ENCODE assay signal across 14 cellular contexts in genomic region chr12:32512910-32513309, GRCh38.
DNase-seq lines count a peak whose midpoint lies in the region; ATAC-seq, FAIRE-seq and TF ChIP-seq lines count a peak whose summit lies in the region.
"Had no signal": no experiment of that assay in that cellular context is flagged by ENCODE, and none has a peak within 500 bp of the region (broad histone marks: within the 10 kb centered on the region; RNA-seq: fewer than 3 reads in every experiment).

No MANE protein-coding gene starts in this region.

- H4K20me1 ChIP-seq in HepG2 (ENCODE audit: insufficient read depth, low read length) (no peaks in the 10 kb centered on the region), hepatocyte (ENCODE audit: insufficient read depth, poor library complexity, severe bottlenecking) (peaks cover 10% of the 10 kb centered on the region)

- H3K27me3 ChIP-seq in liver (ENCODE audit: control insufficient read depth in 4 of 4, insufficient read depth in 4 of 4, low read length in 3 of 4) (no peaks in the 10 kb centered on the region), HepG2 (ENCODE audit: control insufficient read depth in 1 of 2, insufficient read depth in 2 of 2, low read length in 2 of 2) (no peaks in the 10 kb centered on the region), hepatocyte (no peaks in the 10 kb centered on the region), neutrophil (no peaks in the 10 kb centered on the region)
- H3K27me3 ChIP-seq: BLaER1 treated with 17β-estradiol and CSF1 and Interleukin-3, amounts not matched to agents 10 nM and 100 nM had no signal

- no peak overlapping the region for H3K4me2 ChIP-seq in HepG2 (ENCODE audit: low read depth, low read length)
- no peak overlapping the region for H3K4me2 ChIP-seq in hepatocyte
- H3K4me2 ChIP-seq: BLaER1 treated with 17β-estradiol and CSF1 and Interleukin-3, amounts not matched to agents 10 nM and 100 nM had no signal

- no peak for TF ChIP-seq EP300 in HepG2 (IDR thresholded peaks at IDR 0.05; ENCODE audit: low read depth in 2 of 2, low read length in 2 of 2)
- TF ChIP-seq EP300 in HepG2 (CRISPR knock-in tag; IDR thresholded peaks at IDR 0.05; ENCODE audit: borderline replicate concordance): no peak

- H3K79me2 ChIP-seq in HepG2 (ENCODE audit: insufficient read depth, low read length): no peaks in the 10 kb centered on the region
- peaks cover 98% of the 10 kb centered on the region for H3K79me2 ChIP-seq in hepatocyte

- TF ChIP-seq RAD21 in liver (IDR thresholded peaks at IDR 0.05) (no peak), HepG2 (CRISPR knock-in tag; IDR thresholded peaks at IDR 0.05) (no peak)

- no peak for TF ChIP-seq POLR2A in HepG2 (IDR thresholded peaks at IDR 0.05; ENCODE audit: insufficient read depth in 1 of 2, low read depth in 2 of 2, low read length in 2 of 2)

- DNase-seq in HepG2 (ENCODE audit: low spot score) (no peak), hepatocyte (ENCODE audit: low spot score) (no peak), SIG-M5 (lab: John Stamatoyannopoulos, UW) (no peak)
- DNase-seq: 8988T; CD4-positive, CD25-positive, alpha-beta regulatory T cell; DMS 273 treated with DMSO at 0.1 percent for 48 hours; GM23248; H9 had no signal

- POLR2A ChIA-PET in HepG2 (lab: Yijun Ruan, JAX): no interaction called here

- CTCF ChIA-PET in HepG2 (lab: Yijun Ruan, JAX; ENCODE audit: low intra/inter-chr PET ratio, low total read pairs): no interaction called here

- no peak overlapping the region for H2AFZ ChIP-seq in HepG2 (ENCODE audit: low read length)
- H2AFZ ChIP-seq in hepatocyte: no peak overlapping the region
- H2AFZ ChIP-seq: GM23248 had no signal

- TF ChIP-seq CTCF in liver (IDR thresholded peaks at IDR 0.05; ENCODE audit: low read depth, low read length, missing input control) (no peak), HepG2 (CRISPR knock-in tag; IDR thresholded peaks at IDR 0.05) (no peak), hepatocyte (IDR thresholded peaks at IDR 0.05; ENCODE audit: poor library complexity) (no peak), neutrophil (IDR thresholded peaks at IDR 0.05) (no peak)

- 44% methylated on average over 2 of the region's 2 CpGs for WGBS in liver
- 96% methylated on average over 2 of the region's 2 CpGs for WGBS in HepG2 (ENCODE audit: low lambda C conversion rate)
- WGBS in hepatocyte (ENCODE audit: low lambda C conversion rate, missing lambda C conversion rate): 87% methylated on average over 2 of the region's 2 CpGs

- BruUV-seq in HepG2 (replicated peaks; lab: Mats Ljungman, UMichigan): no TSS peak

- intact Hi-C loops in HepG2 (cut with micrococcal nuclease; ENCODE audit: unreplicated experiment): no loop called here

- H3K4me1 ChIP-seq in liver (ENCODE audit: control insufficient read depth in 4 of 4, insufficient read depth in 4 of 4, low read length in 3 of 4) (peaks cover 7 to 40% (median 17%) of the 10 kb centered on the region in 4 donors), HepG2 (ENCODE audit: insufficient read depth, low read length) (peaks cover 7% of the 10 kb centered on the region), hepatocyte (ENCODE audit: insufficient read depth) (peaks cover 13% of the 10 kb centered on the region), neutrophil (ENCODE audit: control insufficient read depth in 1 of 2, insufficient read depth in 1 of 2, low read depth in 1 of 2, low read length in 1 of 2) (peaks cover 46 to 64% of the 10 kb centered on the region in 2 experiments)

- H3K9me2 ChIP-seq in hepatocyte (replicated peaks; ENCODE audit: insufficient read depth): no peaks in the 10 kb centered on the region

- ATAC-seq in HepG2 (no peak), HG03342 (IDR thresholded peaks at IDR 0.05; ENCODE audit: unreplicated experiment) (no peak), HG03025 (IDR thresholded peaks at IDR 0.05; ENCODE audit: low FRiP score, unreplicated experiment) (no peak)

- no peak for FAIRE-seq in HepG2 (lab: Jason Lieb, UNC)

- in situ Hi-C loops in HepG2 (cut with HindIII; ENCODE audit: extremely low pct_ligation_motif_present, low pct_unique_long_range_greater_than_20kb): no loop called here

- H3K9me3 ChIP-seq in liver (ENCODE audit: control insufficient read depth in 4 of 4, low read length in 3 of 4): no peaks in the 10 kb centered on the region
- no peaks in the 10 kb centered on the region for H3K9me3 ChIP-seq in HepG2 (ENCODE audit: low read length)
- H3K9me3 ChIP-seq in hepatocyte (ENCODE audit: low read depth): no peaks in the 10 kb centered on the region
- H3K9me3 ChIP-seq in neutrophil: no peaks in the 10 kb centered on the region
- H3K9me3 ChIP-seq: BLaER1 treated with 17β-estradiol and CSF1 and Interleukin-3, amounts not matched to agents 10 nM and 100 nM had no signal

- H3K27ac ChIP-seq in liver (ENCODE audit: low read depth in 1 of 2, low read length in 2 of 2) (peak overlapping the region; percentile 42 to 54), HepG2 (ENCODE audit: extremely low read length, insufficient read depth, low read length) (no peak overlapping the region), hepatocyte (peak overlapping the region; percentile 33), neutrophil (peak overlapping the region; percentile 11)
- H3K27ac ChIP-seq: BLaER1 treated with 17β-estradiol and CSF1 and Interleukin-3, amounts not matched to agents 10 nM and 100 nM; GM23248; HL-60 had no signal

- H3K36me3 ChIP-seq in liver (ENCODE audit: control insufficient read depth in 4 of 4, insufficient read depth in 3 of 4, low read depth in 1 of 4, low read length in 3 of 4): no peaks in the 10 kb centered on the region
- H3K36me3 ChIP-seq in HepG2 (replicated peaks in 1 of 2; ENCODE audit: control insufficient read depth in 1 of 2, insufficient read depth in 2 of 2, low read length in 2 of 2): no peaks in the 10 kb centered on the region
- H3K36me3 ChIP-seq in hepatocyte (replicated peaks; ENCODE audit: insufficient read depth, low read depth): no peaks in the 10 kb centered on the region
- no peaks in the 10 kb centered on the region for H3K36me3 ChIP-seq in neutrophil

- H3K4me3 ChIP-seq in liver (ENCODE audit: low read depth in 1 of 3, low read length in 3 of 3): no peak overlapping the region
- no peak overlapping the region for H3K4me3 ChIP-seq in HepG2 (replicated peaks in 1 of 3; ENCODE audit: insufficient read depth in 1 of 3, low read depth in 2 of 3, low read length in 3 of 3)
- H3K4me3 ChIP-seq in hepatocyte: no peak overlapping the region
- H3K4me3 ChIP-seq in neutrophil (ENCODE audit: low read depth in 1 of 2, low read length in 1 of 2): no peak overlapping the region
- H3K4me3 ChIP-seq: BLaER1 treated with 17β-estradiol and CSF1 and Interleukin-3, amounts not matched to agents 10 nM and 100 nM; GM23248 had no signal

- H3K9ac ChIP-seq in liver (ENCODE audit: low read depth in 1 of 2, low read length in 2 of 2) (no peak overlapping the region), HepG2 (ENCODE audit: insufficient read depth, low read depth, low read length) (no peak overlapping the region)
- H3K9ac ChIP-seq: BLaER1 treated with 17β-estradiol and CSF1 and Interleukin-3, amounts not matched to agents 10 nM and 100 nM; GM23248 had no signal

TF ChIP-seq in liver, 16 proteins besides CTCF, POLR2A, EP300 and RAD21 (continues in another document):
- no peak for TF ChIP-seq FOXA1 (IDR thresholded peaks at IDR 0.05)
- TF ChIP-seq TAF1 (conservative IDR thresholded peaks at IDR 0.05): no peak
- TF ChIP-seq, protein P1, sequence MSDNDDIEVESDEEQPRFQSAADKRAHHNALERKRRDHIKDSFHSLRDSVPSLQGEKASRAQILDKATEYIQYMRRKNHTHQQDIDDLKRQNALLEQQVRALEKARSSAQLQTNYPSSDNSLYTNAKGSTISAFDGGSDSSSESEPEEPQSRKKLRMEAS (IDR thresholded peaks at IDR 0.05): no peak
- no peak for TF ChIP-seq GABPA (IDR thresholded peaks at IDR 0.05 in 1 of 2, conservative IDR thresholded peaks at IDR 0.05 in 1 of 2)
- TF ChIP-seq ATF3 (IDR thresholded peaks at IDR 0.05): peak; percentile 67
- no peak for TF ChIP-seq SP1 (IDR thresholded peaks at IDR 0.05)
- no peak for TF ChIP-seq HNF4G (IDR thresholded peaks at IDR 0.05)

TF ChIP-seq in HepG2, 621 proteins besides CTCF, POLR2A, EP300 and RAD21 (continues in another document):
- TF ChIP-seq ZNF572 (CRISPR knock-in tag; IDR thresholded peaks at IDR 0.05) (no peak), PPARG (CRISPR knock-in tag; conservative IDR thresholded peaks at IDR 0.05) (no peak), ELF1 (CRISPR knock-in tag; IDR thresholded peaks at IDR 0.05) (no peak), ZNF264 (CRISPR knock-in tag; IDR thresholded peaks at IDR 0.05) (no peak), NR2F6 (IDR thresholded peaks at IDR 0.05) (no peak), NR2F6 (CRISPR knock-in tag; IDR thresholded peaks at IDR 0.05) (no peak), SSRP1 (CRISPR knock-in tag; IDR thresholded peaks at IDR 0.05) (no peak)
- TF ChIP-seq, protein P2, sequence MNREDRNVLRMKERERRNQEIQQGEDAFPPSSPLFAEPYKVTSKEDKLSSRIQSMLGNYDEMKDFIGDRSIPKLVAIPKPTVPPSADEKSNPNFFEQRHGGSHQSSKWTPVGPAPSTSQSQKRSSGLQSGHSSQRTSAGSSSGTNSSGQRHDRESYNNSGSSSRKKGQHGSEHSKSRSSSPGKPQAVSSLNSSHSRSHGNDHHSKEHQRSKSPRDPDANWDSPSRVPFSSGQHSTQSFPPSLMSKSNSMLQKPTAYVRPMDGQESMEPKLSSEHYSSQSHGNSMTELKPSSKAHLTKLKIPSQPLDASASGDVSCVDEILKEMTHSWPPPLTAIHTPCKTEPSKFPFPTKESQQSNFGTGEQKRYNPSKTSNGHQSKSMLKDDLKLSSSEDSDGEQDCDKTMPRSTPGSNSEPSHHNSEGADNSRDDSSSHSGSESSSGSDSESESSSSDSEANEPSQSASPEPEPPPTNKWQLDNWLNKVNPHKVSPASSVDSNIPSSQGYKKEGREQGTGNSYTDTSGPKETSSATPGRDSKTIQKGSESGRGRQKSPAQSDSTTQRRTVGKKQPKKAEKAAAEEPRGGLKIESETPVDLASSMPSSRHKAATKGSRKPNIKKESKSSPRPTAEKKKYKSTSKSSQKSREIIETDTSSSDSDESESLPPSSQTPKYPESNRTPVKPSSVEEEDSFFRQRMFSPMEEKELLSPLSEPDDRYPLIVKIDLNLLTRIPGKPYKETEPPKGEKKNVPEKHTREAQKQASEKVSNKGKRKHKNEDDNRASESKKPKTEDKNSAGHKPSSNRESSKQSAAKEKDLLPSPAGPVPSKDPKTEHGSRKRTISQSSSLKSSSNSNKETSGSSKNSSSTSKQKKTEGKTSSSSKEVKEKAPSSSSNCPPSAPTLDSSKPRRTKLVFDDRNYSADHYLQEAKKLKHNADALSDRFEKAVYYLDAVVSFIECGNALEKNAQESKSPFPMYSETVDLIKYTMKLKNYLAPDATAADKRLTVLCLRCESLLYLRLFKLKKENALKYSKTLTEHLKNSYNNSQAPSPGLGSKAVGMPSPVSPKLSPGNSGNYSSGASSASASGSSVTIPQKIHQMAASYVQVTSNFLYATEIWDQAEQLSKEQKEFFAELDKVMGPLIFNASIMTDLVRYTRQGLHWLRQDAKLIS (CRISPR knock-in tag; IDR thresholded peaks at IDR 0.05): no peak
